ENCODE assay signal across 7 cellular contexts in the genomic region with DNA sequence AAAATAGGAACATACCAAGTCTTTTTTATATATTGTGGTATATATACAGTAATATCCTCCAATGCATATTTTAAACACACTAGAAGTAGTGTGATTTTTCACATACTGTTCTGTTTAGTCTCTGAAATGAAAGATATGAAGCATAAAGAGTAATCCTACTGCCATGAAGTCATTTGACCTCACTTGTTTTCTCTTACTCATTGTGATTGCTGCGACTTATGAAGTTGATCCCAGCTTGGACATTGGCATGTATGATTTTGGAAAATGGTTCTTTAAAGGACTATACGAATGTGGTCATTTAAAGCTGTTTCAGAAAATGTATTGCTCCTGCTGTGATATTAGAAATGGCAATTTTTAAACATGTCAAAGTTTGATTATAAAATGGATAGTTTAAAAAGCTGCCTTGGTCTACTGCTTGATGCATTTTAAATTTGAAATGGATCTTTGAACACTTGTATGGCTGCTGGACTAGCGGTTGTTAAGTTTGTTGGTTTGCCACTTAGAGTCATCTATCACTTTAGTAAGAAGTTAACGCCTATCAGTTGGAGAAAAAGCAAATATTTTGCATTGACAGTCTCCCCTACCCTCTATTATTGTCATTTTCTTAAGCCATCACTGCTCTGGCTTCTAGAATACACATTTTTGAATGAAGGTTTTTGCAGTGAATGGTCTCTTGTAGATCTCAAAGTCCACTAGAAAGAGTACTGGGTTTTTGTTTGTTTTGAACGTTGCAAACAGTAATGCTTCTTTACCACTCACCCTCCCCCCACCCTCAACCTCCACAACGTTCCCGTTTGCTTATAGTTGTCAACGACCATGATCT. TPM values are rescaled to one million over a fixed set of nuclear protein-coding genes. Genes with fewer than 3 reads are reported as not detected.
A peak's percentile ranks its signal among the peaks of the same experiment; 100 is the strongest.
DNase-seq lines count a peak whose midpoint lies in the region; ATAC-seq and TF ChIP-seq lines count a peak whose summit lies in the region.

No MANE protein-coding gene starts in this region.

- H3K9me3 ChIP-seq in HCT116 (ENCODE audit: control insufficient read depth in 1 of 2, insufficient read depth in 1 of 2, low read depth in 1 of 2, low read length in 2 of 2) (no peaks in the 10 kb centered on the region), iPS-15b (ENCODE audit: control insufficient read depth, insufficient read depth, low read length) (no peaks in the 10 kb centered on the region)

- no peak overlapping the region for H3K27ac ChIP-seq in HCT116 (ENCODE audit: low read depth, low read length)

- peak overlapping the region; percentile 72 for H3K4me3 Mint-ChIP-seq in activated CD4-positive, alpha-beta memory T cell treated with anti-CD3 and anti-CD28 coated beads, Interleukin-2, amount 10 ng/mL, durations not matched to agents 7 days and 5 days
- H3K4me3 Mint-ChIP-seq in stimulated activated effector memory CD8-positive, alpha-beta T cell treated with anti-CD3 and anti-CD28 coated beads, Interleukin-12 subunit alpha, Interleukin-12 subunit beta, amount 100 ng/mL, for 72 hours, result peak overlapping the region; percentile 83

- H3K36me3 ChIP-seq in HCT116 (ENCODE audit: control insufficient read depth in 1 of 2, insufficient read depth in 2 of 2, low read length in 2 of 2) (no peaks in the 10 kb centered on the region), iPS-15b (ENCODE audit: control insufficient read depth, insufficient read depth, low read length) (no peaks in the 10 kb centered on the region)

- 0 out of 2 replicates have a peak overlapping the region, but pooled peaks have one; percentile 42 for H3K9ac ChIP-seq in HCT116 (ENCODE audit: low read length)
- H3K9ac ChIP-seq in iPS-15b (ENCODE audit: low read depth, low read length), result no peak overlapping the region

- H3K79me2 ChIP-seq in HCT116 (ENCODE audit: insufficient read depth, low read length), result peaks cover 11% of the 10 kb centered on the region; the same call in 1 of the 2 replicates

- H3K27ac Mint-ChIP-seq in activated CD4-positive, alpha-beta memory T cell treated with anti-CD3 and anti-CD28 coated beads, Interleukin-2, amount 10 ng/mL, durations not matched to agents 7 days and 5 days, result peak overlapping the region; percentile 44
- peak overlapping the region; percentile 21 for H3K27ac Mint-ChIP-seq in stimulated activated effector memory CD8-positive, alpha-beta T cell treated with anti-CD3 and anti-CD28 coated beads, Interleukin-12 subunit alpha, Interleukin-12 subunit beta, amount 100 ng/mL, for 72 hours

- peak overlapping the region; percentile 35 to 78 for H3K4me3 ChIP-seq in HCT116 (replicated peaks in 1 of 2; ENCODE audit: low read depth in 1 of 2, low read length in 2 of 2)
- peak overlapping the region; percentile 65 for H3K4me3 ChIP-seq in iPS-15b (ENCODE audit: low read depth, low read length)

- H3K9me2 ChIP-seq in HCT116 (ENCODE audit: insufficient read depth), result no peaks in the 10 kb centered on the region

- no peak for DNase-seq in HCT116 (ENCODE audit: low read depth, low spot score)
- DNase-seq in activated CD4-positive, alpha-beta memory T cell treated with anti-CD3 and anti-CD28 coated beads, Interleukin-2, amount 10 ng/mL, durations not matched to agents 7 days and 5 days, result no peak
- no peak for DNase-seq in stimulated activated effector memory CD8-positive, alpha-beta T cell treated with anti-CD3 and anti-CD28 coated beads, Interleukin-12 subunit alpha, Interleukin-12 subunit beta, amount 100 ng/mL, for 72 hours (ENCODE audit: low spot score in 2 of 2)
- no peak for DNase-seq in Kasumi-1 (lab: John Stamatoyannopoulos, UW)
- DNase-seq in stimulated activated CD4-positive, alpha-beta T cell treated with anti-CD3 and anti-CD28 coated beads, Interleukin-1b, Interleukin-23, amount 100 ng/mL, for 48 hours, result no peak
- DNase-seq in SIG-M5 treated with dmso at 0.1 percent for 504 hours (lab: John Stamatoyannopoulos, UW; ENCODE audit: unreplicated experiment), result no peak

- no peaks in the 10 kb centered on the region for H3K27me3 ChIP-seq in HCT116 (ENCODE audit: insufficient read depth, low read length)
- H3K27me3 ChIP-seq in iPS-15b (ENCODE audit: control insufficient read depth, insufficient read depth, low read length), result peaks cover 64% of the 10 kb centered on the region

- no peak for TF ChIP-seq RAD21 in HCT116 (IDR thresholded peaks at IDR 0.05; ENCODE audit: low read depth)

- intact Hi-C loops in HCT116 (cut with micrococcal nuclease), result no loop called here

- H3K36me3 Mint-ChIP-seq in activated CD4-positive, alpha-beta memory T cell treated with anti-CD3 and anti-CD28 coated beads, Interleukin-2, amount 10 ng/mL, durations not matched to agents 7 days and 5 days (ENCODE audit: low read depth), result peaks cover 22% of the 10 kb centered on the region
- peaks cover 13% of the 10 kb centered on the region for H3K36me3 Mint-ChIP-seq in stimulated activated effector memory CD8-positive, alpha-beta T cell treated with anti-CD3 and anti-CD28 coated beads, Interleukin-12 subunit alpha, Interleukin-12 subunit beta, amount 100 ng/mL, for 72 hours

- no peaks in the 10 kb centered on the region for H3K27me3 Mint-ChIP-seq in activated CD4-positive, alpha-beta memory T cell treated with anti-CD3 and anti-CD28 coated beads, Interleukin-2, amount 10 ng/mL, durations not matched to agents 7 days and 5 days

- POLR2A ChIA-PET in HCT116 (lab: Charles Lee), result no interaction called here
- POLR2A ChIA-PET in activated CD4-positive, alpha-beta memory T cell treated with anti-CD3 and anti-CD28 coated beads, Interleukin-2, amount 10 ng/mL, durations not matched to agents 7 days and 5 days (lab: Charles Lee), result interaction anchor here (0.9 to 3.4 kb wide), 10 partner anchors 9 to 213 kb away, joined by 3 to 38 read pairs (median 6); no protein-coding TSS in a partner anchor

- no peaks in the 10 kb centered on the region for H4K20me1 ChIP-seq in HCT116 (ENCODE audit: insufficient read depth)

- H3K9me3 Mint-ChIP-seq in activated CD4-positive, alpha-beta memory T cell treated with anti-CD3 and anti-CD28 coated beads, Interleukin-2, amount 10 ng/mL, durations not matched to agents 7 days and 5 days, result no peaks in the 10 kb centered on the region
- no peaks in the 10 kb centered on the region for H3K9me3 Mint-ChIP-seq in stimulated activated effector memory CD8-positive, alpha-beta T cell treated with anti-CD3 and anti-CD28 coated beads, Interleukin-12 subunit alpha, Interleukin-12 subunit beta, amount 100 ng/mL, for 72 hours

- peak overlapping the region; percentile 96 for H3K4me2 ChIP-seq in HCT116 (ENCODE audit: low read length)

- RAD21 ChIA-PET in HCT116 (lab: Charles Lee; ENCODE audit: low non-redundant PET in 1 of 2, low total read pairs in 2 of 2, uncharacterized antibody in 2 of 2, unreplicated experiment in 2 of 2), result no interaction called here

- TF ChIP-seq CTCF in HCT116 (IDR thresholded peaks at IDR 0.05 in 2 of 3, conservative IDR thresholded peaks at IDR 0.05 in 1 of 3; ENCODE audit: borderline replicate concordance in 1 of 3, insufficient read depth in 1 of 3, low read depth in 2 of 3, low read length in 2 of 3), result no peak

- no peak for TF ChIP-seq POLR2A in HCT116 (IDR thresholded peaks at IDR 0.05; ENCODE audit: borderline replicate concordance, extremely low read depth, insufficient read depth, insufficient read length)

- H2AFZ ChIP-seq in HCT116 (ENCODE audit: low read depth, low read length, poor library complexity, severe bottlenecking), result no peak overlapping the region

- CTCF ChIA-PET in HCT116 (lab: Charles Lee), result no interaction called here
- CTCF ChIA-PET in activated CD4-positive, alpha-beta memory T cell treated with anti-CD3 and anti-CD28 coated beads, Interleukin-2, amount 10 ng/mL, durations not matched to agents 7 days and 5 days (lab: Charles Lee), result interaction anchor here (1.1 to 3.0 kb wide), 4 partner anchors 8 to 57 kb away, joined by 3 to 11 read pairs (median 6); no protein-coding TSS in a partner anchor

- H3K4me1 Mint-ChIP-seq in activated CD4-positive, alpha-beta memory T cell treated with anti-CD3 and anti-CD28 coated beads, Interleukin-2, amount 10 ng/mL, durations not matched to agents 7 days and 5 days, result peaks cover 38% of the 10 kb centered on the region
- peaks cover 41% of the 10 kb centered on the region for H3K4me1 Mint-ChIP-seq in stimulated activated effector memory CD8-positive, alpha-beta T cell treated with anti-CD3 and anti-CD28 coated beads, Interleukin-12 subunit alpha, Interleukin-12 subunit beta, amount 100 ng/mL, for 72 hours

- H3K4me1 ChIP-seq in HCT116 (ENCODE audit: control insufficient read depth in 1 of 2, insufficient read depth in 2 of 2, low read length in 2 of 2) (peaks cover 3 to 11% of the 10 kb centered on the region in 2 experiments; a peak in 3 of 4 replicates), iPS-15b (ENCODE audit: control insufficient read depth, insufficient read depth, low read length) (no peaks in the 10 kb centered on the region)

- no peak for ATAC-seq in HCT116
- no peak for ATAC-seq in stimulated activated effector memory CD8-positive, alpha-beta T cell treated with anti-CD3 and anti-CD28 coated beads, Interleukin-12 subunit alpha, Interleukin-12 subunit beta, amount 100 ng/mL, for 72 hours

- no TSS peak for BruUV-seq in HCT116 (replicated peaks; lab: Mats Ljungman, UMichigan)

TF ChIP-seq in HCT116, 20 proteins besides CTCF, POLR2A, EP300 and RAD21:
- no peak for TF ChIP-seq TCF7L2 (IDR thresholded peaks at IDR 0.05; ENCODE audit: borderline replicate concordance, extremely low read depth, insufficient read depth, insufficient read length)
- TF ChIP-seq YY1 (IDR thresholded peaks at IDR 0.05; ENCODE audit: extremely low read depth, insufficient replicate concordance, low read depth, low read length), result no peak

RNA-seq across cellular contexts. Expression of a gene that starts 0.9 kb away (rescaled TPM):
- total RNA-seq in HCT116 (2021; ENCODE audit: unreplicated experiment), result 27.5 TPM
- polyA plus RNA-seq in HCT116 (2012), result 11.3 and 12.1 TPM in 2 replicates
- 10 to 100 TPM; 44.7 to 45.9 TPM for total RNA-seq in activated CD4-positive, alpha-beta memory T cell treated with anti-CD3 and anti-CD28 coated beads, Interleukin-2, amount 10 ng/mL, durations not matched to agents 7 days and 5 days
